Comparison of ENCODE assay signal across 12 cellular contexts in the genomic region with DNA sequence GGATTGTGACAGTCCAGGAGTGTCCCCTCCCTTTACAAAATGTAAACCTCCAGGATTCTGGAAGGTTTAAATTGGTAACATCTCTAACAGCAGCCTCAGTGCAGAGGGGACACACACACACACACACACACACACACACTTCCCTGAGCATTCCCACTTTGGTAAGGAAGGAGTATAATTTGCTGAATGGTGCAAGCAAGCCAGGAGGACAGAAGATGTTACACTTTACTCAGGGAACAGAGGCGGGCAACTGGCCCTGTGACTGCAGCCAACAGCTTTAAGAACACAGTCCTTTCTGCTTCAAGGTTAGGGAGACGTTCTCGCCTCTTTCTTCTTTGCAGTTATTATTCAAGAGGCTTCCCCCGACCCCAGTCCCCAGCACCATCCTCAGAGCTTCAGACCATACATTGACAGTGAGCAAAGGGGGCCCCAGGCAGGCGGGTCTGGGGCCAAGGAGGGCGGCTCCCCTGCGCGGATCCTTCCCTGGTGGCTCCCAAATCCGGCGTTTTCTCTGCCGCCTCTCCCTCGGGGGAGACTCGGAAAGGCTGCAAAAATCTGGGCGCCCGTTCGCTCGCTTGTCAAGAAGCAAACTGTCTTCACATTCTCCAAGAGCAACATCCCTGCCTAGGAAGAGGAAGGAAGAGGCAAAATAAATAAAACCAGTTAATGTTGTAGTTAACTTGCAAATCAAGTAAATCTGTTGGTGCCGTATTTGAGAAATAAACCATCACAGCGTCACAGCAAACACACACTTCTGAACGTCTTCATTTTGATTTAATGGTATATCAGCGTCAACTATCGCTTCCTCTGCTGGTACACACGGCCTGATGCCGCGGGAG.
DNase-seq lines count a peak whose midpoint lies in the region; ATAC-seq, FAIRE-seq and TF ChIP-seq lines count a peak whose summit lies in the region.
"Had no signal": no experiment of that assay in that cellular context is flagged by ENCODE, and none has a peak within 500 bp of the region (broad histone marks: within the 10 kb centered on the region; RNA-seq: fewer than 3 reads in every experiment).

No MANE protein-coding gene starts in this region.

- no peak for DNase-seq in activated naive CD4-positive, alpha-beta T cell treated with anti-CD3 and anti-CD28 coated beads, Interleukin-2, amount 10 ng/mL, durations not matched to agents 7 days and 5 days
- DNase-seq in activated naive CD4-positive, alpha-beta T cell treated with anti-CD3 and anti-CD28 coated beads, Interleukin-2, amount 50 U/mL, for 16 hours, result no peak
- DNase-seq in WERI-Rb-1, result no peak
- no peak for DNase-seq in stimulated activated effector memory CD8-positive, alpha-beta T cell treated with anti-CD3 and anti-CD28 coated beads, Interleukin-12 subunit alpha, Interleukin-12 subunit beta, amount 100 ng/mL, for 72 hours (ENCODE audit: low spot score in 2 of 2)
- no peak for DNase-seq in urothelium cell line (ENCODE audit: low spot score)
- DNase-seq in substantia nigra (lab: John Stamatoyannopoulos, UW), result no peak
- DNase-seq in T1000 (lab: John Stamatoyannopoulos, UW), result no peak
- DNase-seq: BE2C, NCI-H1436 treated with DMSO at 0.1 percent for 48 hours, right cardiac atrium had no signal

- peaks cover 98% of the 10 kb centered on the region for H3K27me3 Mint-ChIP-seq in activated naive CD4-positive, alpha-beta T cell treated with anti-CD3 and anti-CD28 coated beads, Interleukin-2, amount 10 ng/mL, durations not matched to agents 7 days and 5 days

- peaks cover 2% of the 10 kb centered on the region for H3K9me3 ChIP-seq in WERI-Rb-1 (ENCODE audit: severe bottlenecking)
- H3K9me3 ChIP-seq in iPS-15b (ENCODE audit: control insufficient read depth, insufficient read depth, low read length), result no peaks in the 10 kb centered on the region

- no peak for ATAC-seq in stimulated activated effector memory CD8-positive, alpha-beta T cell treated with anti-CD3 and anti-CD28 coated beads, Interleukin-12 subunit alpha, Interleukin-12 subunit beta, amount 100 ng/mL, for 72 hours
- ATAC-seq: right cardiac atrium had no signal

- peaks cover 2% of the 10 kb centered on the region for H3K9me3 Mint-ChIP-seq in activated naive CD4-positive, alpha-beta T cell treated with anti-CD3 and anti-CD28 coated beads, Interleukin-2, amount 10 ng/mL, durations not matched to agents 7 days and 5 days
- no peaks in the 10 kb centered on the region for H3K9me3 Mint-ChIP-seq in stimulated activated effector memory CD8-positive, alpha-beta T cell treated with anti-CD3 and anti-CD28 coated beads, Interleukin-12 subunit alpha, Interleukin-12 subunit beta, amount 100 ng/mL, for 72 hours

- H3K4me3 ChIP-seq in WERI-Rb-1 (ENCODE audit: low read depth, low read length) (peak overlapping the region; percentile 40), iPS-15b (ENCODE audit: low read depth, low read length) (peak overlapping the region; percentile 39)
- H3K4me3 ChIP-seq: lung had no signal

- CTCF ChIA-PET in activated naive CD4-positive, alpha-beta T cell treated with anti-CD3 and anti-CD28 coated beads, Interleukin-2, amount 10 ng/mL, durations not matched to agents 7 days and 5 days (lab: Charles Lee), result interaction anchor here (0.7 kb wide), 1 partner anchor 1909 kb away, joined by 3 read pairs; no protein-coding TSS in a partner anchor

- H3K36me3 Mint-ChIP-seq in activated naive CD4-positive, alpha-beta T cell treated with anti-CD3 and anti-CD28 coated beads, Interleukin-2, amount 10 ng/mL, durations not matched to agents 7 days and 5 days, result peaks cover 5% of the 10 kb centered on the region
- H3K36me3 Mint-ChIP-seq in stimulated activated effector memory CD8-positive, alpha-beta T cell treated with anti-CD3 and anti-CD28 coated beads, Interleukin-12 subunit alpha, Interleukin-12 subunit beta, amount 100 ng/mL, for 72 hours, result peaks cover 9% of the 10 kb centered on the region

- no peak overlapping the region for H3K9ac ChIP-seq in iPS-15b (ENCODE audit: low read depth, low read length)

- FAIRE-seq in urothelium cell line (lab: Jason Lieb, UNC), result no peak

- peaks cover 9% of the 10 kb centered on the region for H3K4me1 ChIP-seq in iPS-15b (ENCODE audit: control insufficient read depth, insufficient read depth, low read length)
- H3K4me1 ChIP-seq: BE2C had no signal

- H3K4me3 Mint-ChIP-seq in activated naive CD4-positive, alpha-beta T cell treated with anti-CD3 and anti-CD28 coated beads, Interleukin-2, amount 10 ng/mL, durations not matched to agents 7 days and 5 days, result peak overlapping the region; percentile 28
- H3K4me3 Mint-ChIP-seq in stimulated activated effector memory CD8-positive, alpha-beta T cell treated with anti-CD3 and anti-CD28 coated beads, Interleukin-12 subunit alpha, Interleukin-12 subunit beta, amount 100 ng/mL, for 72 hours, result peak overlapping the region; percentile 24

- H3K27me3 ChIP-seq in WERI-Rb-1 (ENCODE audit: insufficient read depth, low read depth, severe bottlenecking) (no peaks in the 10 kb centered on the region), iPS-15b (ENCODE audit: control insufficient read depth, insufficient read depth, low read length) (peaks cover 96% of the 10 kb centered on the region)

- peaks cover 13% of the 10 kb centered on the region for H3K4me1 Mint-ChIP-seq in activated naive CD4-positive, alpha-beta T cell treated with anti-CD3 and anti-CD28 coated beads, Interleukin-2, amount 10 ng/mL, durations not matched to agents 7 days and 5 days
- H3K4me1 Mint-ChIP-seq in stimulated activated effector memory CD8-positive, alpha-beta T cell treated with anti-CD3 and anti-CD28 coated beads, Interleukin-12 subunit alpha, Interleukin-12 subunit beta, amount 100 ng/mL, for 72 hours, result peaks cover 30% of the 10 kb centered on the region

- H3K36me3 ChIP-seq in WERI-Rb-1, result no peaks in the 10 kb centered on the region
- H3K36me3 ChIP-seq in iPS-15b (ENCODE audit: control insufficient read depth, insufficient read depth, low read length), result no peaks in the 10 kb centered on the region
- H3K36me3 ChIP-seq: BE2C had no signal

- TF ChIP-seq CTCF in WERI-Rb-1 (IDR thresholded peaks at IDR 0.05; ENCODE audit: low read depth, low read length), result no peak

- H3K27ac Mint-ChIP-seq in activated naive CD4-positive, alpha-beta T cell treated with anti-CD3 and anti-CD28 coated beads, Interleukin-2, amount 10 ng/mL, durations not matched to agents 7 days and 5 days, result peak overlapping the region; percentile 76
- peak overlapping the region; percentile 30 for H3K27ac Mint-ChIP-seq in stimulated activated effector memory CD8-positive, alpha-beta T cell treated with anti-CD3 and anti-CD28 coated beads, Interleukin-12 subunit alpha, Interleukin-12 subunit beta, amount 100 ng/mL, for 72 hours

- H3K27ac ChIP-seq in WERI-Rb-1, result no peak overlapping the region
- H3K27ac ChIP-seq in substantia nigra (ENCODE audit: low read depth, low read length, poor library complexity, severe bottlenecking), result no peak overlapping the region
